ENCODE assay signal across 20 cellular contexts in the genomic region with DNA sequence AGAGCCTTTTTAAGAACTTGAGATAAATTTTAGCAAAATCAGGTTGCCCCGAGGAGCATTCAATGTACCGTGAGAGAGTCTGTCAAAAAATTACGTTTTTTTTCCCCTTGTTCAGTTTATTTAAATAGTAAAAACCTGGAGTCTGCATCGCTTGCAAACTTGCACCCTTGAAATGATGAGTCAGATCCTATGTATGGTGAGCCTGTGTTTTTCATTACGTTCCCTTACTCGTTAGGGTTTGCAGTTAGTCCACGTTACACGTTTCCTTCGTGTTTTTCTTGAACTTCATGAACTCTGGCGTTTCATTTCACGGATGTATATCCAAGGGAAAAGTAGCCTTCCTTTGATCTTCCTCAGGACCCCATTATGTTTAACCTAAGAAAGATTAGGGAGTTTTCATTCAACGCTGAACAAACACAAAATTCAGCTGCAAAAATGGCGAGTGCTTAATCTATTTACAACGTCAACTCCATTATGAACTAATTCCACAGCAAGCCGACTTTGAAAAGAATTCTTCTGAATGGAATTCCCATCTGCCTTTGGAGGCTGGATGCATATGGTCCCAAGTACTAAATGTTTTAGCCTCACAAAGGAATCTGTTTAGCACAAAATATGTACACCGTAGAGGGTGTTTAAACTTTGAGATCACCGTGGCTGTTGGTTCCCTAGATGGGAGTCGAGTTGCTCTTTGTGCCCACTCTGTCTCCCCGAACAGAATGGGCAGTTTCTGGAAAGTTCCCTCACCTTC.
DNase-seq lines count a peak whose midpoint lies in the region; ATAC-seq, FAIRE-seq and TF ChIP-seq lines count a peak whose summit lies in the region.
"Had no signal": no experiment of that assay in that cellular context is flagged by ENCODE, and none has a peak within 500 bp of the region (broad histone marks: within the 10 kb centered on the region; RNA-seq: fewer than 3 reads in every experiment).

No MANE protein-coding gene starts in this region.

- no peak overlapping the region for H3K4me2 ChIP-seq in K562 (ENCODE audit: insufficient read depth, low read length)

- intact Hi-C loops in K562 (cut with micrococcal nuclease): no loop called here
- intact Hi-C loops in posterior cingulate gyrus (cut with DNase I): no loop called here

- H2AFZ ChIP-seq in K562 (ENCODE audit: low read depth, low read length): no peak overlapping the region

- no peak for FAIRE-seq in K562 (lab: Jason Lieb, UNC)

- H3K36me3 ChIP-seq in K562 (ENCODE audit: control insufficient read depth, insufficient read depth, low read length) (no peaks in the 10 kb centered on the region), BE2C (no peaks in the 10 kb centered on the region)
- H3K36me3 ChIP-seq: thyroid gland had no signal

- TF ChIP-seq POLR2A in K562 (conservative IDR thresholded peaks at IDR 0.05): no peak

- H3K27me3 ChIP-seq in K562 (ENCODE audit: control insufficient read depth in 2 of 2, insufficient read depth in 2 of 2, low read length in 2 of 2) (peaks cover 4 to 27% of the 10 kb centered on the region in 2 experiments; a peak in 4 of 5 replicates), BE2C (peaks cover 11% of the 10 kb centered on the region; the same call in 1 of the 2 replicates)
- H3K27me3 ChIP-seq: thyroid gland had no signal

- H3K4me3 ChIP-seq in HFF-Myc (replicated peaks; ENCODE audit: low read depth, low read length) (no peak overlapping the region), K562 (no peak overlapping the region), BE2C (ENCODE audit: low read depth, low read length) (no peak overlapping the region)
- H3K4me3 ChIP-seq: thyroid gland had no signal

- CTCF ChIA-PET in K562 (lab: Yijun Ruan, JAX; ENCODE audit: low intra/inter-chr PET ratio): no interaction called here

- no peak overlapping the region for H3K9ac ChIP-seq in K562 (ENCODE audit: insufficient read depth in 1 of 2, low read depth in 2 of 2, low read length in 2 of 2)

- DNase-seq in HFF-Myc (ENCODE audit: extremely low read depth, low read depth) (peak; percentile 44), K562 (ENCODE audit: extremely low read depth in 1 of 4, low spot score in 3 of 4) (no peak), iris pigment epithelial cell (ENCODE audit: low read depth) (peak; percentile 79), NCI-H2107 treated with DMSO at 0.1 percent for 48 hours (lab: John Stamatoyannopoulos, UW; ENCODE audit: unreplicated experiment) (no peak), BE2C (no peak), posterior cingulate gyrus (no peak)
- DNase-seq: activated CD4-positive, CD25-positive, alpha-beta regulatory T cell treated with anti-CD3 and anti-CD28 coated beads, Interleukin-2, amount 50 U/mL, for 72 hours; activated naive CD4-positive, alpha-beta T cell treated with anti-CD3 and anti-CD28 coated beads, Interleukin-2, amount 10 ng/mL, durations not matched to agents 7 days and 5 days; activated T-cell treated with anti-CD3 and anti-CD28 coated beads, Interleukin-2, amount 50 U/mL, for 4 hours; AML-193; DND-41; kidney glomerular epithelial cell; naive B cell; NCI-H1105 treated with DMSO at 0.1 percent for 48 hours; NCI-H526; RPMI8226; stimulated activated CD4-positive, alpha-beta T cell treated with anti-CD3 and anti-CD28 coated beads, Interleukin-2, amount 100 ng/mL, for 24 hours; stimulated activated naive B cell treated with anti-CD40 and anti-IgM and Interleukin-4, amounts not matched to agents 10 μg/mL and 1 μg/mL and 100 μg/mL, for 72 hours; thyroid gland had no signal

- TF ChIP-seq CTCF in HFF-Myc (IDR thresholded peaks at IDR 0.05; ENCODE audit: low read depth, low read length, missing control alignments): no peak
- TF ChIP-seq CTCF in K562 (IDR thresholded peaks at IDR 0.05 in 2 of 3, conservative IDR thresholded peaks at IDR 0.05 in 1 of 3; ENCODE audit: insufficient read depth in 2 of 3, low read depth in 1 of 3, low read length in 3 of 3): no peak
- TF ChIP-seq CTCF in BE2C (IDR thresholded peaks at IDR 0.05; ENCODE audit: low read depth, low read length): no peak

- TF ChIP-seq RAD21 in K562 (CRISPR knock-in tag; conservative IDR thresholded peaks at IDR 0.05 in 1 of 2, IDR thresholded peaks at IDR 0.05 in 1 of 2): no peak

- in situ Hi-C loops in K562 (cut with MboI): no loop called here

- WGBS in K562 (ENCODE audit: insufficient coverage, low coverage, missing lambda C conversion rate): under 1% methylated on average over 18 of the region's 19 CpGs

- H3K9me3 ChIP-seq in K562 (replicated peaks; ENCODE audit: control insufficient read depth, insufficient read depth, low read depth, low read length) (no peaks in the 10 kb centered on the region), BE2C (no peaks in the 10 kb centered on the region)
- H3K9me3 ChIP-seq: thyroid gland had no signal

- POLR2A ChIA-PET in K562 (lab: Yijun Ruan, JAX): no interaction called here

- H3K4me1 ChIP-seq in K562 (replicated peaks in 1 of 2; ENCODE audit: control insufficient read depth in 2 of 2, insufficient read depth in 2 of 2, low read length in 2 of 2) (no peaks in the 10 kb centered on the region), BE2C (no peaks in the 10 kb centered on the region)
- H3K4me1 ChIP-seq: thyroid gland had no signal

- H3K9me1 ChIP-seq in K562 (ENCODE audit: control insufficient read depth, insufficient read depth, low read length): no peaks in the 10 kb centered on the region

- no peak overlapping the region for H3K27ac ChIP-seq in K562 (ENCODE audit: extremely low read depth, low read depth, low read length)
- H3K27ac ChIP-seq: thyroid gland had no signal

- H4K20me1 ChIP-seq in K562 (replicated peaks; ENCODE audit: control insufficient read depth, insufficient read depth, low read length): no peaks in the 10 kb centered on the region

- H3K79me2 ChIP-seq in K562 (ENCODE audit: control insufficient read depth, insufficient read depth, low read length): no peaks in the 10 kb centered on the region

- TF ChIP-seq EP300 in K562 (IDR thresholded peaks at IDR 0.05; ENCODE audit: low read length): no peak

- no TSS peak for BruUV-seq in K562 (replicated peaks; lab: Mats Ljungman, UMichigan)

- ATAC-seq in K562: no peak
- no peak for ATAC-seq in GM21737 (IDR thresholded peaks at IDR 0.05; ENCODE audit: unreplicated experiment)
- ATAC-seq: activated T-cell treated with anti-CD3 and anti-CD28 coated beads, Interleukin-2, amount 50 U/mL, for 4 hours; stimulated activated naive B cell treated with anti-CD40 and anti-IgM and Interleukin-4, amounts not matched to agents 10 μg/mL and 1 μg/mL and 100 μg/mL, for 72 hours had no signal

TF ChIP-seq in K562, 482 proteins besides CTCF, POLR2A, EP300 and RAD21:
- peak; percentile 26; the same call in 1 of the 2 replicates for TF ChIP-seq MAFG (tag; conservative IDR thresholded peaks at IDR 0.05)
- TF ChIP-seq PRPF4 (IDR thresholded peaks at IDR 0.05; ENCODE audit: insufficient read depth, low read depth, low read length, poor library complexity, severe bottlenecking): no peak
- TF ChIP-seq CBX8 (IDR thresholded peaks at IDR 0.05; ENCODE audit: borderline replicate concordance, extremely low read depth, low read depth, low read length, poor library complexity, severe bottlenecking): peak; percentile 49

Comparison
In these comparisons a context has a peak if more than half of its experiments do, and no peak if none do; other contexts are left out.
1. DNase-seq: peak in HFF-Myc (single experiment) and iris pigment epithelial cell (single experiment); none in K562 (0 of 4), NCI-H2107 treated with DMSO at 0.1 percent for 48 hours (single experiment), BE2C (single experiment) and posterior cingulate gyrus (0 of 10).